Comparison of ENCODE assay signal across 2 cellular contexts in the genomic region with DNA sequence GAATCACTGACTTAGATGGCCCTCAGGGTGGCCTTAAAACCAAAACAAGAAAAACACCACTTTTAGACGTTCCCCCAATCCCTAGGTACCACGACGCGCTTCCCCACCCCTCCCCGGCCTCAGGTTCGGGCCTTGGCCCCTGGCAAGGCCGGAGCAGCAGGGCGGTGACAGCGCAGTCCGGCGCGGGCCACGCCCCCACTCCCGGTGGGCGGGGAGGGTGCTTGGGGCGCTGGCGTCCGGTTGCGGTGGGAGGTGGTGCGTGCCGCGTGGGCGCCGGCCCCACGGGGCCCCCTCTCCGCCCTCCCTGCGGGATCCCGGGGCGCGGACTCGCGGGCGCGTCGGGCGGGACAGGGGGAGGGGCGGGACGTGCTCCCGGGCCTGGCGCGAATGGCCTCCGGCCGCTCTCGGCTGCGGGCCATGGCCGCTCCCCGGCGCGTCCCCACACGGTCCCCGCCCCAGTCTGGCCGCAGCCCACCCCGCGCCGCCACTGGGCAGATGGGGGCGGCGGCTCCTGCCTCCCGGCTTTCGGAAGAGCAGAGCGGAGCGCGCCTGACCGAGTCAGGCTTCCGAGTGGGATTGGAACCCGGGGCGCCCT.
TF ChIP-seq lines count a peak whose summit lies in the region.

No MANE protein-coding gene starts in this region.

TF ChIP-seq in Ishikawa, 13 proteins besides CTCF, POLR2A, EP300 and RAD21 (continued from another document):
- TF ChIP-seq USF1 (IDR thresholded peaks at IDR 0.05) (no peak), MAX (IDR thresholded peaks at IDR 0.05) (peak; percentile 4; the same call in 1 of the 2 replicates), REST (IDR thresholded peaks at IDR 0.05; ENCODE audit: low read depth) (no peak), ZBTB7A (IDR thresholded peaks at IDR 0.05; ENCODE audit: low read depth) (peak; percentile 24; the same call in 1 of the 2 replicates), EGR1 (IDR thresholded peaks at IDR 0.05) (peak; percentile 76), NFIC (IDR thresholded peaks at IDR 0.05) (no peak), TEAD4 (IDR thresholded peaks at IDR 0.05) (0 out of 2 replicates have a peak, but pooled peaks have one; percentile 20), FOXM1 (IDR thresholded peaks at IDR 0.05; ENCODE audit: borderline replicate concordance, low read depth) (no peak), TAF1 (IDR thresholded peaks at IDR 0.05; ENCODE audit: low read depth) (peak; percentile 47; the same call in 1 of the 2 replicates), YY1 (IDR thresholded peaks at IDR 0.05; ENCODE audit: low read depth) (peak; percentile 82)

TF ChIP-seq in H1, 55 proteins besides CTCF, POLR2A, EP300 and RAD21 (continued from another document):
- TF ChIP-seq SIX5 (IDR thresholded peaks at IDR 0.05; ENCODE audit: low read depth, low read length), result no peak
- no peak for TF ChIP-seq MAX (IDR thresholded peaks at IDR 0.05)
- TF ChIP-seq HDAC2 (IDR thresholded peaks at IDR 0.05; ENCODE audit: borderline replicate concordance in 1 of 2, low read depth in 2 of 2, low read length in 2 of 2), result no peak; a peak in 1 of 4 replicates
- TF ChIP-seq YY1 (IDR thresholded peaks at IDR 0.05; ENCODE audit: low read depth, low read length), result 0 out of 2 replicates have a peak, but pooled peaks have one; percentile 35
- no peak for TF ChIP-seq CEBPB (IDR thresholded peaks at IDR 0.05; ENCODE audit: low read depth, low read length)
- TF ChIP-seq USF2 (IDR thresholded peaks at IDR 0.05; ENCODE audit: low read length), result no peak
- TF ChIP-seq MAFK (IDR thresholded peaks at IDR 0.05; ENCODE audit: low read depth, low read length), result no peak
- TF ChIP-seq CHD7 (IDR thresholded peaks at IDR 0.05; ENCODE audit: insufficient replicate concordance, low read length), result no peak
- TF ChIP-seq KDM5A (IDR thresholded peaks at IDR 0.05; ENCODE audit: low read length), result no peak
- TF ChIP-seq ZNF274 (IDR thresholded peaks at IDR 0.05; ENCODE audit: borderline replicate concordance, extremely low read depth, low read length), result no peak
- TF ChIP-seq TEAD4 (IDR thresholded peaks at IDR 0.05; ENCODE audit: low read depth, low read length), result no peak
- no peak for TF ChIP-seq SIN3A (conservative IDR thresholded peaks at IDR 0.05 in 1 of 2, IDR thresholded peaks at IDR 0.05 in 1 of 2; ENCODE audit: low read depth in 1 of 2, low read length in 2 of 2)
- peak; percentile 28 for TF ChIP-seq ASH2L (IDR thresholded peaks at IDR 0.05; ENCODE audit: low read length)
- no peak for TF ChIP-seq ATF2 (IDR thresholded peaks at IDR 0.05; ENCODE audit: low read length)
- TF ChIP-seq RFX5 (IDR thresholded peaks at IDR 0.05; ENCODE audit: borderline replicate concordance, low read depth, low read length), result no peak
- no peak for TF ChIP-seq CHD2 (IDR thresholded peaks at IDR 0.05; ENCODE audit: low read length)
- no peak for TF ChIP-seq RXRA (IDR thresholded peaks at IDR 0.05; ENCODE audit: insufficient read depth, low read depth, low read length)
- no peak for TF ChIP-seq BRCA1 (IDR thresholded peaks at IDR 0.05; ENCODE audit: low read depth, low read length)
- TF ChIP-seq JUND (IDR thresholded peaks at IDR 0.05; ENCODE audit: low read length), result no peak
- TF ChIP-seq POLR2AphosphoS5 (IDR thresholded peaks at IDR 0.05; ENCODE audit: low read depth, low read length), result no peak
- TF ChIP-seq E2F6 (IDR thresholded peaks at IDR 0.05), result 0 out of 2 replicates have a peak, but pooled peaks have one; percentile 12
- TF ChIP-seq CTBP2 (IDR thresholded peaks at IDR 0.05; ENCODE audit: borderline replicate concordance, insufficient read depth, insufficient read length, low read length), result no peak
- no peak for TF ChIP-seq SIRT6 (IDR thresholded peaks at IDR 0.05; ENCODE audit: low read length)
- TF ChIP-seq PHF8 (conservative IDR thresholded peaks at IDR 0.05; ENCODE audit: low read depth, low read length), result no peak
- no peak for TF ChIP-seq TCF12 (IDR thresholded peaks at IDR 0.05; ENCODE audit: low read depth, low read length)
TF ChIP-seq in H1: peak in this region for 4.
